In genomic region chr15:31049682-31050606, GRCh38 we compare ENCODE assay signal across 18 cellular contexts. TPM values are rescaled to one million over a fixed set of nuclear protein-coding genes. Genes with fewer than 3 reads are reported as not detected.
DNase-seq lines count a peak whose midpoint lies in the region; TF ChIP-seq lines count a peak whose summit lies in the region.
"Had no signal": no experiment of that assay in that cellular context is flagged by ENCODE, and none has a peak within 500 bp of the region (broad histone marks: within the 10 kb centered on the region; RNA-seq: fewer than 3 reads in every experiment).

No MANE protein-coding gene starts in this region.

- no peak for TF ChIP-seq POLR2A in thyroid gland (IDR thresholded peaks at IDR 0.05)
- TF ChIP-seq POLR2A in stomach (IDR thresholded peaks at IDR 0.05) = no peak

- no peak overlapping the region for H3K27ac Mint-ChIP-seq in MCF 10A (ENCODE audit: low read depth, unreplicated experiment)
- peak overlapping the region in 3 of 6 donors; percentile 1 to 68 (median 25) for H3K27ac Mint-ChIP-seq in immature natural killer cell

- dilution Hi-C loops in mammary epithelial cell (cut with HindIII; ENCODE audit: low sequenced_read_pairs) = no loop called here

- H3K4me1 Mint-ChIP-seq in MCF 10A (ENCODE audit: insufficient read depth, unreplicated experiment) = no peaks in the 10 kb centered on the region
- H3K4me1 Mint-ChIP-seq in immature natural killer cell = peaks cover 18 to 28% of the 10 kb centered on the region in 2 donors

- in situ Hi-C loops in mammary epithelial cell (cut with MboI; ENCODE audit: low sequenced_read_pairs in 2 of 2) (no loop called here), G401 (cut with HindIII; ENCODE audit: low sequenced_read_pairs) (no loop called here)

- H3K4me3 Mint-ChIP-seq in MCF 10A (ENCODE audit: unreplicated experiment) = no peak overlapping the region
- H3K4me3 Mint-ChIP-seq in immature natural killer cell = peak overlapping the region; percentile 27 to 72 (median 58)

- no peaks in the 10 kb centered on the region for H3K9me3 Mint-ChIP-seq in MCF 10A (ENCODE audit: unreplicated experiment)
- H3K9me3 Mint-ChIP-seq in immature natural killer cell = no peaks in the 10 kb centered on the region

- no peaks in the 10 kb centered on the region for H4K20me1 ChIP-seq in mammary epithelial cell (ENCODE audit: insufficient read depth, low read length)

- intact Hi-C loops in mammary epithelial cell (cut with micrococcal nuclease) = no loop called here
- intact Hi-C loops in MCF 10A (cut with micrococcal nuclease) = no loop called here
- intact Hi-C loops in thyroid gland (cut with DNase I) = no loop called here
- intact Hi-C loops in stomach (cut with DNase I; ENCODE audit: low total_unique reads) = no loop called here

- CTCF ChIA-PET in mammary epithelial cell (lab: Charles Lee; ENCODE audit: low non-redundant PET) (no interaction called here), MCF 10A (lab: Yijun Ruan, JAX) (no interaction called here), RWPE1 (lab: Yijun Ruan, JAX) (interaction anchor here (1.1 kb wide), 1 partner anchor 64 kb away, joined by 3 read pairs; no protein-coding TSS in a partner anchor)

- no peak overlapping the region for H3K9ac ChIP-seq in mammary epithelial cell (ENCODE audit: insufficient read depth, low read length)
- H3K9ac ChIP-seq: SK-N-SH had no signal

- POLR2A ChIA-PET in MCF 10A (lab: Yijun Ruan, JAX) (no interaction called here), RWPE1 (lab: Yijun Ruan, JAX; ENCODE audit: low non-redundant PET) (no interaction called here)

- H3K9me3 ChIP-seq in mammary epithelial cell (replicated peaks; ENCODE audit: insufficient read depth, low read length) = no peaks in the 10 kb centered on the region
- H3K9me3 ChIP-seq in thyroid gland = no peaks in the 10 kb centered on the region
- H3K9me3 ChIP-seq in stomach = no peaks in the 10 kb centered on the region
- H3K9me3 ChIP-seq: adrenal gland, colonic mucosa, esophagus squamous epithelium, pancreas, SK-N-SH, tibial artery had no signal

- TF ChIP-seq CTCF in mammary epithelial cell (conservative IDR thresholded peaks at IDR 0.05 in 1 of 2, IDR thresholded peaks at IDR 0.05 in 1 of 2; ENCODE audit: extremely low read depth in 1 of 2, insufficient read depth in 1 of 2, low read depth in 1 of 2, low read length in 2 of 2) = no peak
- no peak for TF ChIP-seq CTCF in MCF 10A (IDR thresholded peaks at IDR 0.05; ENCODE audit: unreplicated experiment)
- TF ChIP-seq CTCF in RWPE1 (conservative IDR thresholded peaks at IDR 0.05; ENCODE audit: low read depth) = no peak
- no peak for TF ChIP-seq CTCF in thyroid gland (IDR thresholded peaks at IDR 0.05)
- no peak for TF ChIP-seq CTCF in stomach (IDR thresholded peaks at IDR 0.05)

- peaks cover 6% of the 10 kb centered on the region for H3K4me1 ChIP-seq in mammary epithelial cell (ENCODE audit: insufficient read depth, low read length)
- peaks cover 0 to 4% of the 10 kb centered on the region in 2 donors for H3K4me1 ChIP-seq in thyroid gland
- H3K4me1 ChIP-seq in stomach = no peaks in the 10 kb centered on the region
- H3K4me1 ChIP-seq: adrenal gland, colonic mucosa, pancreas, tibial artery had no signal

- DNase-seq in mammary epithelial cell = no peak
- no peak for DNase-seq in MCF 10A (ENCODE audit: unreplicated experiment)
- no peak for DNase-seq in RWPE1 (ENCODE audit: low spot score)
- DNase-seq in immature natural killer cell = no peak
- peak; percentile 65 to 79 for DNase-seq in thyroid gland
- DNase-seq in G401 (ENCODE audit: low spot score) = no peak
- DNase-seq in stomach = no peak
- no peak for DNase-seq in HPDE6-E6E7 (ENCODE audit: extremely low spot score)
- DNase-seq: activated T-cell treated with anti-CD3 and anti-CD28 coated beads, Interleukin-2, amount 50 U/mL, for 1 hour; adrenal gland; colonic mucosa; esophagus squamous epithelium; NCI-H1694 treated with DMSO at 0.1 percent for 48 hours; NCI-H69; pancreas; SK-N-SH; tibial artery had no signal

- H3K27me3 ChIP-seq in mammary epithelial cell (ENCODE audit: insufficient read depth, low read length) (no peaks in the 10 kb centered on the region), thyroid gland (no peaks in the 10 kb centered on the region), stomach (no peaks in the 10 kb centered on the region)
- H3K27me3 ChIP-seq: adrenal gland, colonic mucosa, esophagus squamous epithelium, pancreas, tibial artery had no signal

- no peaks in the 10 kb centered on the region for H3K36me3 ChIP-seq in mammary epithelial cell (ENCODE audit: insufficient read depth, low read length)
- no peaks in the 10 kb centered on the region for H3K36me3 ChIP-seq in thyroid gland
- no peaks in the 10 kb centered on the region for H3K36me3 ChIP-seq in stomach
- H3K36me3 ChIP-seq: adrenal gland, colonic mucosa, esophagus squamous epithelium, pancreas, tibial artery had no signal

- TF ChIP-seq EP300 in stomach (IDR thresholded peaks at IDR 0.05) = no peak

- H3K27ac ChIP-seq in mammary epithelial cell (ENCODE audit: insufficient read depth, low read depth, low read length) (no peak overlapping the region), RWPE1 (peak overlapping the region; percentile 13), thyroid gland (no peak overlapping the region), stomach (no peak overlapping the region)
- H3K27ac ChIP-seq: adrenal gland, colonic mucosa, esophagus squamous epithelium, pancreas, tibial artery had no signal

- H2AFZ ChIP-seq in mammary epithelial cell (ENCODE audit: low read depth, low read length) = peak overlapping the region; percentile 59

- WGBS in mammary epithelial cell (ENCODE audit: low coverage, missing lambda C conversion rate) = 49% methylated on average over 10 of the region's 12 CpGs
- 67 to 83% methylated on average over 11 to 12 of the region's 12 CpGs for WGBS in thyroid gland, 2 donors
- WGBS in stomach, 5 donors = 53 to 73% (median 62%) methylated on average over 11 to 12 of the region's 12 CpGs

- no peaks in the 10 kb centered on the region for H3K79me2 ChIP-seq in mammary epithelial cell (ENCODE audit: insufficient read depth, low read length)

- H3K27me3 Mint-ChIP-seq in MCF 10A (ENCODE audit: insufficient read depth, unreplicated experiment) (no peaks in the 10 kb centered on the region), immature natural killer cell (ENCODE audit: low read depth in 3 of 3) (peaks cover 0 to 2% (median 0%) of the 10 kb centered on the region in 3 donors)

- H3K36me3 Mint-ChIP-seq in MCF 10A (ENCODE audit: insufficient read depth, unreplicated experiment) = no peaks in the 10 kb centered on the region
- peaks cover 0 to 3% (median 0%) of the 10 kb centered on the region in 3 donors for H3K36me3 Mint-ChIP-seq in immature natural killer cell

- no TSS peak for BruUV-seq in mammary epithelial cell (replicated peaks; lab: Mats Ljungman, UMichigan)
- BruUV-seq in MCF 10A (replicated peaks; lab: Mats Ljungman, UMichigan) = no TSS peak

- H3K4me3 ChIP-seq in mammary epithelial cell (replicated peaks in 1 of 3; ENCODE audit: insufficient read depth in 1 of 3, low read depth in 2 of 3, low read length in 3 of 3) (no peak overlapping the region), thyroid gland (replicated peaks in 1 of 3) (no peak overlapping the region), stomach (no peak overlapping the region)
- H3K4me3 ChIP-seq: adrenal gland, colonic mucosa, esophagus squamous epithelium, pancreas, tibial artery had no signal

- H3K4me2 ChIP-seq in mammary epithelial cell (ENCODE audit: insufficient read depth, low read depth, low read length) = no peak overlapping the region
- H3K4me2 ChIP-seq: SK-N-SH had no signal

RNA-seq across cellular contexts. Expression of gene TRPM1, which starts 51.6 kb away (rescaled TPM):
- total RNA-seq in mammary epithelial cell = not detected
- polyA plus RNA-seq in mammary epithelial cell = not detected
- polyA minus RNA-seq in mammary epithelial cell = not detected
- not detected in 2 replicates for total RNA-seq in MCF 10A (2022)
- under 1 TPM in 1 of 3 donors, not detected in 2; 0.11 TPM for polyA plus RNA-seq in immature natural killer cell
- total RNA-seq in thyroid gland = not detected
- total RNA-seq in G401 (2014; rRNA removed; shearing (Covaris generic)) = 3.2 TPM in 1 of 2 replicates, not detected in the other
- not detected for total RNA-seq in stomach
- polyA plus RNA-seq in stomach = under 1 TPM in 1 of 3 donors, not detected in 2; 0.15 TPM
- total RNA-seq: A673, adrenal gland, colonic mucosa, esophagus squamous epithelium had no signal
- polyA plus RNA-seq: pancreas, SK-N-SH had no signal

RNA-seq across cellular contexts. Expression of gene MTMR10, which starts 58.5 kb away (rescaled TPM):
- 10 to 100 TPM; 15.8 to 17.9 TPM for total RNA-seq in mammary epithelial cell
- polyA plus RNA-seq in mammary epithelial cell = 6.7 TPM
- 30.0 TPM for polyA minus RNA-seq in mammary epithelial cell
- total RNA-seq in MCF 10A (2022) = 11.4 and 13.0 TPM in 2 replicates
- 10 to 100 TPM in 1 of 3 donors, 1 to 10 TPM in 2; 3.3 to 10.7 (median 4.0) TPM for polyA plus RNA-seq in immature natural killer cell
- 10 to 100 TPM; 36.2 to 64.8 (median 45.9) TPM for total RNA-seq in thyroid gland
- total RNA-seq in G401 (2014; rRNA removed; shearing (Covaris generic)) = 10.8 and 12.0 TPM in 2 replicates
- 100 to 1,000 TPM in 1 of 5 donors, 10 to 100 TPM in 3, 1 to 10 TPM in 1; 4.9 to 118 (median 39.7) TPM for total RNA-seq in stomach
- 10 to 100 TPM in 2 of 3 donors, 1 to 10 TPM in 1; 6.9 to 14.7 (median 10.9) TPM for polyA plus RNA-seq in stomach

Comparison
In these comparisons a context has a peak if more than half of its experiments do, and no peak if none do; other contexts are left out.
1. DNase-seq: peak in thyroid gland (2 of 2); none in mammary epithelial cell (single experiment), MCF 10A (single experiment), RWPE1 (single experiment), immature natural killer cell (0 of 3), G401 (single experiment), stomach (single experiment) and HPDE6-E6E7 (single experiment).